In genomic region chr2:120990451-120990871, GRCh38 we compare ENCODE assay signal across 1 cellular context.
A peak's percentile ranks its signal among the peaks of the same experiment; 100 is the strongest.
TF ChIP-seq lines count a peak whose summit lies in the region.

No MANE protein-coding gene starts in this region.

TF ChIP-seq in K562, 482 proteins besides CTCF, POLR2A, EP300 and RAD21:
- TF ChIP-seq DEAF1 (CRISPR knock-in tag; IDR thresholded peaks at IDR 0.05) (no peak), CEBPB (tag; IDR thresholded peaks at IDR 0.05) (peak; percentile 92), CEBPG (CRISPR knock-in tag; IDR thresholded peaks at IDR 0.05) (peak; percentile 52; the same call in 1 of the 2 replicates), CEBPG (tag; conservative IDR thresholded peaks at IDR 0.05 in 1 of 2, IDR thresholded peaks at IDR 0.05 in 1 of 2) (peak; percentile 60 to 90)
